In the genomic region with DNA sequence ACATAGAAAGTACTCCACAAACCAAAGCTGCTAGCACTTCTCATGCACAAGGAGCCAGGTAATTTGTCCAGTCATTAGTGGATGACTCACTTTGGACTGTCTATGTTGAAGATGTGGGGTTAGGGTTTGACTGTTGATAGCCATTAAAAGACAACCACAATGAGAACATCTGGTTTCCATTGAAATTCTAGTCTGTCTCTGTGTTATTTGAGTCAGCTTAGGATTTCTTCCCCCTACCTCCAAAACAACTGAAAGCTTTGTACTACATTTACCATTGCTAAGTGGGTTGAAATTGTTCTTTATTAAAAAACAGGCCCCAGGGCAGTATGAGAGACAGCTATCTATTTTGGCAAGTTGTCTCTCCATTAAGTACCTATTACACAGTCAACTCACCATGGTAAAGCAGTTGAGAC, we compare ENCODE assay signal across 12 cellular contexts. TPM values are rescaled to one million over a fixed set of nuclear protein-coding genes. Genes with fewer than 3 reads are reported as not detected.
DNase-seq lines count a peak whose midpoint lies in the region; ATAC-seq and TF ChIP-seq lines count a peak whose summit lies in the region.
"Had no signal": no experiment of that assay in that cellular context is flagged by ENCODE, and none has a peak within 500 bp of the region (broad histone marks: within the 10 kb centered on the region; RNA-seq: fewer than 3 reads in every experiment).

No MANE protein-coding gene starts in this region.

- peaks cover 20% of the 10 kb centered on the region for H3K4me1 Mint-ChIP-seq in activated T-cell treated with anti-CD3 and anti-CD28 coated beads, Interleukin-2, amount 50 U/mL, for 4 hours (ENCODE audit: low read depth)
- H3K4me1 Mint-ChIP-seq in HFFc6 (ENCODE audit: low read depth) = peaks cover 27% of the 10 kb centered on the region
- H3K4me1 Mint-ChIP-seq in stimulated activated memory B cell treated with anti-CD40 and anti-IgM and Interleukin-4, amounts not matched to agents 10 μg/mL and 1 μg/mL and 100 μg/mL, for 72 hours = peaks cover 9% of the 10 kb centered on the region

- no peaks in the 10 kb centered on the region for H3K9me3 Mint-ChIP-seq in activated T-cell treated with anti-CD3 and anti-CD28 coated beads, Interleukin-2, amount 50 U/mL, for 4 hours
- no peaks in the 10 kb centered on the region for H3K9me3 Mint-ChIP-seq in HFFc6
- H3K9me3 Mint-ChIP-seq in stimulated activated memory B cell treated with anti-CD40 and anti-IgM and Interleukin-4, amounts not matched to agents 10 μg/mL and 1 μg/mL and 100 μg/mL, for 72 hours = no peaks in the 10 kb centered on the region
- H3K9me3 Mint-ChIP-seq: CD4-positive, alpha-beta T cell; effector memory CD8-positive, alpha-beta T cell had no signal

- peak; percentile 44 to 70 for ATAC-seq in activated T-cell treated with anti-CD3 and anti-CD28 coated beads, Interleukin-2, amount 50 U/mL, for 4 hours
- peak; percentile 84 for ATAC-seq in stimulated activated memory B cell treated with anti-CD40 and anti-IgM and Interleukin-4, amounts not matched to agents 10 μg/mL and 1 μg/mL and 100 μg/mL, for 72 hours
- ATAC-seq: effector memory CD8-positive, alpha-beta T cell had no signal

- no peak overlapping the region for H3K27ac Mint-ChIP-seq in HFFc6
- no peak overlapping the region for H3K27ac Mint-ChIP-seq in stimulated activated memory B cell treated with anti-CD40 and anti-IgM and Interleukin-4, amounts not matched to agents 10 μg/mL and 1 μg/mL and 100 μg/mL, for 72 hours
- H3K27ac Mint-ChIP-seq: CD4-positive, alpha-beta T cell; effector memory CD8-positive, alpha-beta T cell had no signal

- DNase-seq in activated T-cell treated with anti-CD3 and anti-CD28 coated beads, Interleukin-2, amount 50 U/mL, for 4 hours = no peak
- no peak for DNase-seq in activated T-cell treated with anti-CD3 and anti-CD28 coated beads, Interleukin-2, amount 50 U/mL, for 48 hours
- peak; percentile 85 for DNase-seq in HFFc6
- DNase-seq in NCI-H69 (lab: John Stamatoyannopoulos, UW) = peak; percentile 77
- no peak for DNase-seq in NCI-H510A treated with DMSO at 0.1 percent for 48 hours (lab: John Stamatoyannopoulos, UW)
- DNase-seq in NCI-H1092 treated with DMSO at 0.1 percent for 48 hours (lab: John Stamatoyannopoulos, UW) = no peak
- DNase-seq in NCI-H1105 (lab: John Stamatoyannopoulos, UW) = no peak
- DNase-seq: activated CD8-positive, alpha-beta memory T cell treated with anti-CD3 and anti-CD28 coated beads for 24 hours; CD4-positive, alpha-beta T cell; effector memory CD8-positive, alpha-beta T cell; mesendoderm had no signal

- TF ChIP-seq CTCF in HFFc6 (IDR thresholded peaks at IDR 0.05) = no peak

- H3K4me3 Mint-ChIP-seq in activated T-cell treated with anti-CD3 and anti-CD28 coated beads, Interleukin-2, amount 50 U/mL, for 4 hours = no peak overlapping the region
- H3K4me3 Mint-ChIP-seq in HFFc6 = no peak overlapping the region
- no peak overlapping the region for H3K4me3 Mint-ChIP-seq in stimulated activated memory B cell treated with anti-CD40 and anti-IgM and Interleukin-4, amounts not matched to agents 10 μg/mL and 1 μg/mL and 100 μg/mL, for 72 hours
- H3K4me3 Mint-ChIP-seq: CD4-positive, alpha-beta T cell; effector memory CD8-positive, alpha-beta T cell had no signal

- H3K27me3 Mint-ChIP-seq in activated T-cell treated with anti-CD3 and anti-CD28 coated beads, Interleukin-2, amount 50 U/mL, for 4 hours (ENCODE audit: low read depth) = no peaks in the 10 kb centered on the region
- no peaks in the 10 kb centered on the region for H3K27me3 Mint-ChIP-seq in HFFc6 (ENCODE audit: insufficient read depth)
- H3K27me3 Mint-ChIP-seq in stimulated activated memory B cell treated with anti-CD40 and anti-IgM and Interleukin-4, amounts not matched to agents 10 μg/mL and 1 μg/mL and 100 μg/mL, for 72 hours = no peaks in the 10 kb centered on the region
- H3K27me3 Mint-ChIP-seq: CD4-positive, alpha-beta T cell; effector memory CD8-positive, alpha-beta T cell had no signal

- no peaks in the 10 kb centered on the region for H3K36me3 Mint-ChIP-seq in activated T-cell treated with anti-CD3 and anti-CD28 coated beads, Interleukin-2, amount 50 U/mL, for 4 hours (ENCODE audit: insufficient read depth)
- no peaks in the 10 kb centered on the region for H3K36me3 Mint-ChIP-seq in HFFc6 (ENCODE audit: low read depth)
- H3K36me3 Mint-ChIP-seq in stimulated activated memory B cell treated with anti-CD40 and anti-IgM and Interleukin-4, amounts not matched to agents 10 μg/mL and 1 μg/mL and 100 μg/mL, for 72 hours = no peaks in the 10 kb centered on the region

RNA-seq across cellular contexts. Expression of gene ANKRD44, which starts 50.2 kb away (rescaled TPM):
- total RNA-seq in activated T-cell treated with anti-CD3 and anti-CD28 coated beads, Interleukin-2, amount 50 U/mL, for 4 hours = 10 to 100 TPM; 75.0 to 91.5 (median 78.3) TPM
- total RNA-seq in HFFc6 (2021; fragmentation: NEBNext Ultra II Directional; extraction: Animal tissue kit (Norgen Biotek cat#: 25700)) = 1 to 10 TPM; 3.8 to 5.7 (median 4.7) TPM

Comparison
In these comparisons a context has a peak if more than half of its experiments do, and no peak if none do; other contexts are left out.
1. DNase-seq: peak in HFFc6 (single experiment) and NCI-H69 (single experiment); none in activated T-cell treated with anti-CD3 and anti-CD28 coated beads, Interleukin-2, amount 50 U/mL, for 4 hours (single experiment), activated T-cell treated with anti-CD3 and anti-CD28 coated beads, Interleukin-2, amount 50 U/mL, for 48 hours (0 of 2), NCI-H510A treated with DMSO at 0.1 percent for 48 hours (single experiment), NCI-H1092 treated with DMSO at 0.1 percent for 48 hours (single experiment) and NCI-H1105 (single experiment).
2. RNA of gene ANKRD44, which starts 50.2 kb away (total RNA-seq): 75.0 to 91.5 TPM in activated T-cell treated with anti-CD3 and anti-CD28 coated beads, Interleukin-2, amount 50 U/mL, for 4 hours; 3.8 to 5.7 TPM in HFFc6; every median in the first group is over 10 times any median in the second.